In genomic region chr16:19071811-19072777, GRCh38 we compare ENCODE assay signal across 8 cellular contexts. TPM values are rescaled to one million over a fixed set of nuclear protein-coding genes. Genes with fewer than 3 reads are reported as not detected.
DNase-seq lines count a peak whose midpoint lies in the region; ATAC-seq lines count a peak whose summit lies in the region.

No MANE protein-coding gene starts in this region.

- no peaks in the 10 kb centered on the region for H3K4me1 ChIP-seq in neuronal stem cell (ENCODE audit: control insufficient read depth in 2 of 2, insufficient read depth in 1 of 2, low read depth in 1 of 2, low read length in 2 of 2)

- H2BK15ac ChIP-seq in neuronal stem cell (ENCODE audit: low read length): no peak overlapping the region

- H2BK12ac ChIP-seq in neuronal stem cell (ENCODE audit: low read length): no peak overlapping the region

- no peak overlapping the region for H4K91ac ChIP-seq in neuronal stem cell (ENCODE audit: low read depth, low read length, poor library complexity)

- H2AFZ ChIP-seq in neuronal stem cell (ENCODE audit: low read length): no peak overlapping the region

- H3K4me3 ChIP-seq in neuronal stem cell (ENCODE audit: low read length in 2 of 2): no peak overlapping the region

- no peak overlapping the region for H3K27ac ChIP-seq in neuronal stem cell (replicated peaks; ENCODE audit: low read length)

- peaks cover 10 to 50% of the 10 kb centered on the region in 2 donors for H3K36me3 ChIP-seq in neuronal stem cell (replicated peaks in 1 of 2; ENCODE audit: control insufficient read depth in 2 of 2, insufficient read depth in 2 of 2, low read length in 2 of 2)

- no peak overlapping the region for H4K8ac ChIP-seq in neuronal stem cell (ENCODE audit: low read depth, low read length)

- no peak overlapping the region for H2BK5ac ChIP-seq in neuronal stem cell (ENCODE audit: low read length)

- no peak for ATAC-seq in activated CD4-positive, CD25-positive, alpha-beta regulatory T cell treated with anti-CD3 and anti-CD28 coated beads, Interleukin-2, amount 50 U/mL, for 24 hours
- no peak for ATAC-seq in HG03108 (IDR thresholded peaks at IDR 0.05; ENCODE audit: unreplicated experiment)
- no peak for ATAC-seq in HG03442 (IDR thresholded peaks at IDR 0.05; ENCODE audit: unreplicated experiment)

- peak; percentile 6 to 26 (median 8) for DNase-seq in activated CD4-positive, CD25-positive, alpha-beta regulatory T cell (lab: John Stamatoyannopoulos, UW)
- DNase-seq in NCI-H69 (lab: John Stamatoyannopoulos, UW) (peak; percentile 55), activated T-cell treated with anti-CD3 and anti-CD28 coated beads for 24 hours (ENCODE audit: low read depth) (peak; percentile 36), fibroblast of gingiva (ENCODE audit: low read depth) (peak; percentile 44), neuronal stem cell (ENCODE audit: low spot score) (peak; percentile 31)

- no peak overlapping the region for H3K23ac ChIP-seq in neuronal stem cell (ENCODE audit: low read depth, low read length, poor library complexity)

- H3K4ac ChIP-seq in neuronal stem cell (ENCODE audit: low read length): no peak overlapping the region

- no peaks in the 10 kb centered on the region for H3K27me3 ChIP-seq in neuronal stem cell (ENCODE audit: control insufficient read depth in 3 of 3, insufficient read depth in 3 of 3, low read depth in 1 of 3, low read length in 3 of 3)

- H2AK5ac ChIP-seq in neuronal stem cell (ENCODE audit: low read depth, low read length): no peak overlapping the region

- H3K9ac ChIP-seq in neuronal stem cell (ENCODE audit: low read depth, low read length, poor library complexity): no peak overlapping the region

- H3K14ac ChIP-seq in neuronal stem cell (ENCODE audit: low read length): no peak overlapping the region

- no peak overlapping the region for H3K18ac ChIP-seq in neuronal stem cell (ENCODE audit: low read length)

- H3K4me2 ChIP-seq in neuronal stem cell (ENCODE audit: insufficient read depth, low read length, poor library complexity, severe bottlenecking): no peak overlapping the region

- H2BK120ac ChIP-seq in neuronal stem cell (ENCODE audit: low read depth, low read length): no peak overlapping the region

- no CpG with 5 or more reads among the region's 21 CpGs for WGBS in neuronal stem cell (ENCODE audit: extremely low coverage in 2 of 2, insufficient read length in 2 of 2, insufficient replicate concordance in 1 of 2), 2 donors

- no peaks in the 10 kb centered on the region for H3K9me3 ChIP-seq in neuronal stem cell (replicated peaks in 1 of 2; ENCODE audit: control insufficient read depth in 2 of 2, insufficient read depth in 1 of 2, low read depth in 1 of 2, low read length in 2 of 2)

- H3K79me1 ChIP-seq in neuronal stem cell (ENCODE audit: low read depth, low read length): peaks cover 5% of the 10 kb centered on the region

RNA-seq across cellular contexts. Expression of gene COQ7, which starts 4.7 kb away (rescaled TPM):
- 14.2 TPM for polyA plus RNA-seq in neuronal stem cell (2013, experiment 1 of 2)
- polyA plus RNA-seq in neuronal stem cell (2013, experiment 2 of 2): 14.4 TPM

RNA-seq across cellular contexts. Expression of gene ITPRIPL2, which starts 41.7 kb away (rescaled TPM):
- 3.2 TPM for polyA plus RNA-seq in neuronal stem cell (2013, experiment 1 of 2)
- 3.5 TPM for polyA plus RNA-seq in neuronal stem cell (2013, experiment 2 of 2)
